34 cellular contexts compared by ENCODE assay signal in the genomic region with DNA sequence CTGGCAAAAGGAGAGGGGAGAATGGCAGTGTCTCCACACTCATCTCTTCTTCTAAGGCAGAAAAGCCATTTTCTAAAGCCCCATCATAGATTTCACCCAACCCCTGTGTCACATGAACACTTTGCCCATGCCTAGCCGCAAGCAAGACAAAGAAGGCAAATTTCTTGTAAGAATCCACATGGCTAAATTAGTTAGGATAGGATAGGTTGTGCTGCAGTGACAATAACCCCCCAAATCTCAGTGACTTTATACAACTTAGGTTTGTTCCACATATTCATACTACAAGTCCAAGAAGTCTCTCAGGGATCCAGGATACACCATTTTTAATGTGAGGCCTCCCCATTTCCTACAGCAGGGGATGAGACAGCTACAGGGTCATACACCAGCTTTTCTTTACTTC.
"Had no signal": no experiment of that assay in that cellular context is flagged by ENCODE, and none has a peak within 500 bp of the region (broad histone marks: within the 10 kb centered on the region; RNA-seq: fewer than 3 reads in every experiment).

No MANE protein-coding gene starts in this region.

- H3K36me3 ChIP-seq: MG63 had no signal

- H3K27me3 ChIP-seq: MG63 had no signal

- DNase-seq: Karpas-422, Kasumi-1, MG63, MM.1S, MV-4-11, NCI-H1048, NCI-H1092, NCI-H1092 treated with DMSO at 0.1 percent for 48 hours, NCI-H1105, NCI-H1105 treated with DMSO at 0.1 percent for 48 hours, NCI-H1417, NCI-H1417 treated with DMSO at 0.1 percent for 48 hours, NCI-H1436, NCI-H1436 treated with DMSO at 0.1 percent for 48 hours, NCI-H146, NCI-H1694, NCI-H1694 treated with DMSO at 0.1 percent for 48 hours, NCI-H187, NCI-H187 treated with DMSO at 0.1 percent for 48 hours, NCI-H1930, NCI-H2029, NCI-H2029 treated with DMSO at 0.1 percent for 48 hours, NCI-H2081, NCI-H2081 treated with DMSO at 0.1 percent for 48 hours, NCI-H2107, NCI-H2171, NCI-H2171 treated with DMSO at 0.1 percent for 48 hours, NCI-H2227 treated with DMSO at 0.1 percent for 48 hours, NCI-H226, NCI-H345, NCI-H446, NCI-H446 treated with DMSO at 0.1 percent for 48 hours, NCI-H510A, NCI-H510A treated with DMSO at 0.1 percent for 48 hours had no signal

- H3K4me3 ChIP-seq: MG63 had no signal
